In genomic region chr15:85943825-85944224, GRCh38 we compare ENCODE assay signal across 23 cellular contexts.
"Had no signal": no experiment of that assay in that cellular context is flagged by ENCODE, and none has a peak within 500 bp of the region (broad histone marks: within the 10 kb centered on the region; RNA-seq: fewer than 3 reads in every experiment).

No MANE protein-coding gene starts in this region.

- H3K9ac ChIP-seq: KMS-11, SK-N-SH had no signal

- H3K9me3 ChIP-seq: Peyer's patch, SJSA1, SK-N-SH had no signal

- H3K4me1 ChIP-seq: Peyer's patch had no signal

- H3K27ac ChIP-seq: KMS-11, Peyer's patch, SJSA1 had no signal

- H3K9me2 ChIP-seq: SK-N-SH had no signal

- DNase-seq: activated CD4-positive, alpha-beta T cell treated with anti-CD3 and anti-CD28 coated beads, Interleukin-2, amount 10 ng/mL, durations not matched to agents 24 days and 14 days; activated CD4-positive, alpha-beta T cell treated with anti-CD3 and anti-CD28 coated beads, Interleukin-2, amount 50 U/mL, for 4 hours; activated CD8-positive, alpha-beta T cell treated with anti-CD3 and anti-CD28 coated beads for 36 hours; activated effector memory CD4-positive, alpha-beta T cell treated with Interleukin-2 at 50 U/mL for 16 hours; activated naive CD4-positive, alpha-beta T cell treated with anti-CD3 and anti-CD28 coated beads, Interleukin-2, amount 10 ng/mL, durations not matched to agents 7 days and 5 days; activated naive CD8-positive, alpha-beta T cell treated with anti-CD3 and anti-CD28 coated beads, Interleukin-2, amount 50 U/mL, for 24 hours; activated T-cell treated with anti-CD3 and anti-CD28 coated beads for 4 hours; activated T-cell treated with anti-CD3 and anti-CD28 coated beads, Interleukin-2, amount 50 U/mL, for 48 hours; caudate nucleus; cerebellar nuclear complex; NCI-H1092 treated with DMSO at 0.1 percent for 48 hours; NCI-H1417; NCI-H146; NCI-H1930; NCI-H2081 treated with DMSO at 0.1 percent for 48 hours; NCI-H510A treated with DMSO at 0.1 percent for 48 hours; PC-3; Peyer's patch; RPMI8226; SHP77 treated with DMSO at 0.1 percent for 48 hours; SK-N-SH had no signal

- ATAC-seq: activated CD8-positive, alpha-beta T cell treated with anti-CD3 and anti-CD28 coated beads for 36 hours; activated naive CD8-positive, alpha-beta T cell treated with anti-CD3 and anti-CD28 coated beads, Interleukin-2, amount 50 U/mL, for 24 hours; PC-3 had no signal

- H3K4me2 ChIP-seq: KMS-11, SK-N-SH had no signal

- H3K36me3 ChIP-seq: Peyer's patch, SJSA1 had no signal

- H3K27me3 ChIP-seq: Peyer's patch, SJSA1 had no signal

- H3K4me3 ChIP-seq: Peyer's patch, SJSA1 had no signal
